Comparison of ENCODE assay signal across 10 cellular contexts in the genomic region with DNA sequence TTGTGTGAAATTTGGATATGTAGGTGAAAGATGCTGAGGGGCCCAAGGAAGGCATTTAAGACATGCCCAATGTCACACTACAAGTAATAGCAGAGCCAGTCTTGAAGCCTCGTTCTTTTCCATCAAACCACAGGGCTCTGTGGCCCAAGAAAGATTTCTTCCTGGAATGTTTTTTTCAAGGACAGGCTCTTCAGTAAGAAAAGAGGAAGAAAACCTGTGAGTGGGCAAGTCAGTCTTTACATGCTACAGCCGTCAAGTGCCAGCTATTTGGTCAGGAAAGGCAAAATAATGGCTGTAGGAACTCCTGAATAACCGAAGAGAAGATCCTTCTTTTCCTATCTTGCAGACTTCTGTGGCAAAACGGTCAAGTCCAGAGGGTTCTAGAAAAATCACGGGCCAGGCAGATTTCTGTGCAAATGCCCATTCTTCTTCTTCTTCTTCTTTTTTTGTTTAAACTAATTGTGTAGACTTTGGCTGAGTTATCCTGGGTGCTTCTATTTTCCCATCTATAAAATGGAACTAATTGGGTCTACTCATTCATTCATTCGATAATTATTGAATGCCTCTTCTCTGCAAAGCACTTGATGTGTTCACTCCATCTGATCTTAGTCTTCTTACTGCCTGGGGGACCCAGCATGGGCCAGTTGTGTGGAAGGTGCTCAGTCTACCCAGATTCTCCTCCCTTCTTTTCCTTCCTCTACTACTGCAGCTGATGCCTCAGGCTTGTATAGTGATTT. TPM values are rescaled to one million over a fixed set of nuclear protein-coding genes. Genes with fewer than 3 reads are reported as not detected.
A peak's percentile ranks its signal among the peaks of the same experiment; 100 is the strongest.
DNase-seq lines count a peak whose midpoint lies in the region; TF ChIP-seq lines count a peak whose summit lies in the region.
"Had no signal": no experiment of that assay in that cellular context is flagged by ENCODE, and none has a peak within 500 bp of the region (broad histone marks: within the 10 kb centered on the region; RNA-seq: fewer than 3 reads in every experiment).

No MANE protein-coding gene starts in this region.

- H3K27me3 Mint-ChIP-seq in neural crest cell (ENCODE audit: low read depth), result peaks cover 44% of the 10 kb centered on the region
- peaks cover 53% of the 10 kb centered on the region for H3K27me3 Mint-ChIP-seq in activated T-helper 2 cell treated with anti-CD3 and anti-CD28 coated beads, Interferon-gamma antibody, Interleukin-2, Interleukin-4, amounts not matched to agents 10 μg/mL and 5 μg/mL and 100 μg/mL, durations not matched to agents 14 hours and 24 hours and 36 hours (ENCODE audit: low read depth)

- no peaks in the 10 kb centered on the region for H3K9me3 Mint-ChIP-seq in neural crest cell
- no peaks in the 10 kb centered on the region for H3K9me3 Mint-ChIP-seq in activated T-helper 2 cell treated with anti-CD3 and anti-CD28 coated beads, Interferon-gamma antibody, Interleukin-2, Interleukin-4, amounts not matched to agents 10 μg/mL and 5 μg/mL and 100 μg/mL, durations not matched to agents 14 hours and 24 hours and 36 hours
- H3K9me3 Mint-ChIP-seq: CD8-positive, alpha-beta memory T cell had no signal

- TF ChIP-seq CTCF in 22Rv1 (IDR thresholded peaks at IDR 0.05) (no peak), dorsolateral prefrontal cortex (IDR thresholded peaks at IDR 0.05 in 54 of 56, conservative IDR thresholded peaks at IDR 0.05 in 2 of 56; ENCODE audit: low read depth in 1 of 56, partially characterized antibody in 56 of 56) (no peak), neural crest cell (conservative IDR thresholded peaks at IDR 0.05) (no peak)

- H3K4me3 Mint-ChIP-seq in neural crest cell, result peak overlapping the region; percentile 92
- no peak overlapping the region for H3K4me3 Mint-ChIP-seq in activated T-helper 2 cell treated with anti-CD3 and anti-CD28 coated beads, Interferon-gamma antibody, Interleukin-2, Interleukin-4, amounts not matched to agents 10 μg/mL and 5 μg/mL and 100 μg/mL, durations not matched to agents 14 hours and 24 hours and 36 hours (ENCODE audit: low read depth)

- H3K27ac ChIP-seq in 22Rv1 (peak overlapping the region; percentile 100), dorsolateral prefrontal cortex (peak overlapping the region; percentile 53 to 96 (median 91))

- intact Hi-C loops in dorsolateral prefrontal cortex (cut with DNase I), result loop anchor here in 1 of 2 donors (5.0 kb wide), 1 partner anchor 201 kb away; no protein-coding TSS in a partner anchor
- intact Hi-C loops in activated T-helper 2 cell treated with anti-CD3 and anti-CD28 coated beads, Interferon-gamma antibody, Interleukin-2, Interleukin-4, amounts not matched to agents 10 μg/mL and 5 μg/mL and 100 μg/mL, durations not matched to agents 14 hours and 24 hours and 36 hours (cut with micrococcal nuclease), result no loop called here

- DNase-seq in NAMALWA (ENCODE audit: low spot score), result peak; percentile 61
- DNase-seq in dorsolateral prefrontal cortex, result no peak
- no peak for DNase-seq in neural crest cell (ENCODE audit: low read depth, low spot score)
- no peak for DNase-seq in AML-193 (lab: John Stamatoyannopoulos, UW)
- DNase-seq in activated T-cell treated with anti-CD3 and anti-CD28 coated beads for 4 hours, result no peak
- no peak for DNase-seq in activated T-helper 2 cell treated with anti-CD3 and anti-CD28 coated beads, Interferon-gamma antibody, Interleukin-2, Interleukin-4, amounts not matched to agents 10 μg/mL and 5 μg/mL and 100 μg/mL, durations not matched to agents 14 hours and 24 hours and 36 hours (ENCODE audit: low spot score)
- DNase-seq in HUDEP-2 (lab: John Stamatoyannopoulos, UW; ENCODE audit: unreplicated experiment in 76 of 76), result no peak
- DNase-seq: CD8-positive, alpha-beta memory T cell; islet precursor cell had no signal

- peaks cover 0 to 54% (median 7%) of the 10 kb centered on the region in 45 donors for H3K27me3 ChIP-seq in dorsolateral prefrontal cortex

- H3K4me1 Mint-ChIP-seq in neural crest cell, result peaks cover 81% of the 10 kb centered on the region
- peaks cover 54% of the 10 kb centered on the region for H3K4me1 Mint-ChIP-seq in activated T-helper 2 cell treated with anti-CD3 and anti-CD28 coated beads, Interferon-gamma antibody, Interleukin-2, Interleukin-4, amounts not matched to agents 10 μg/mL and 5 μg/mL and 100 μg/mL, durations not matched to agents 14 hours and 24 hours and 36 hours (ENCODE audit: low read depth)

- H3K4me3 ChIP-seq in dorsolateral prefrontal cortex, result peak overlapping the region in 25 of 59 donors; percentile 3 to 85 (median 28)

- H3K27ac Mint-ChIP-seq in neural crest cell (ENCODE audit: unreplicated experiment), result no peak overlapping the region
- H3K27ac Mint-ChIP-seq in activated T-helper 2 cell treated with anti-CD3 and anti-CD28 coated beads, Interferon-gamma antibody, Interleukin-2, Interleukin-4, amounts not matched to agents 10 μg/mL and 5 μg/mL and 100 μg/mL, durations not matched to agents 14 hours and 24 hours and 36 hours, result no peak overlapping the region

- H3K36me3 Mint-ChIP-seq in neural crest cell (ENCODE audit: low read depth), result no peaks in the 10 kb centered on the region
- H3K36me3 Mint-ChIP-seq in activated T-helper 2 cell treated with anti-CD3 and anti-CD28 coated beads, Interferon-gamma antibody, Interleukin-2, Interleukin-4, amounts not matched to agents 10 μg/mL and 5 μg/mL and 100 μg/mL, durations not matched to agents 14 hours and 24 hours and 36 hours (ENCODE audit: low read depth), result peaks cover 10% of the 10 kb centered on the region

RNA-seq across cellular contexts. Expression of a gene that starts 1.9 kb away (rescaled TPM):
- total RNA-seq in dorsolateral prefrontal cortex, result 100 to 1,000 TPM in 13 of 120 experiments, 10 to 100 TPM in 107; 20.5 to 247 (median 59.8) TPM
- total RNA-seq in neural crest cell, result 36.2 and 40.9 TPM in 2 replicates
- total RNA-seq in activated T-helper 2 cell treated with anti-CD3 and anti-CD28 coated beads, Interferon-gamma antibody, Interleukin-2, Interleukin-4, amounts not matched to agents 10 μg/mL and 5 μg/mL and 100 μg/mL, durations not matched to agents 14 hours and 24 hours and 36 hours, result 24.7 and 26.9 TPM in 2 replicates

RNA-seq across cellular contexts. Expression of a gene that starts 30.2 kb away (rescaled TPM):
- total RNA-seq in dorsolateral prefrontal cortex (1 to 10 TPM in 1 of 120 experiments, under 1 TPM in 37, not detected in 82; 0.07 to 1.1 (median 0.15) TPM), neural crest cell (23.5 and 23.7 TPM in 2 replicates)
- total RNA-seq in activated T-helper 2 cell treated with anti-CD3 and anti-CD28 coated beads, Interferon-gamma antibody, Interleukin-2, Interleukin-4, amounts not matched to agents 10 μg/mL and 5 μg/mL and 100 μg/mL, durations not matched to agents 14 hours and 24 hours and 36 hours, result 17.2 and 18.6 TPM in 2 replicates
